Comparison of ENCODE assay signal across 22 cellular contexts in genomic region chr13:60347174-60347573, GRCh38.
"Had no signal": no experiment of that assay in that cellular context is flagged by ENCODE, and none has a peak within 500 bp of the region (broad histone marks: within the 10 kb centered on the region; RNA-seq: fewer than 3 reads in every experiment).

No MANE protein-coding gene starts in this region.

- FAIRE-seq: HepG2 had no signal

- H3K4me3 ChIP-seq: PC-9, Peyer's patch, SJCRH30 had no signal

- ATAC-seq: HepG2, Right ventricle myocardium inferior, SK-N-SH treated with all-trans-retinoic acid at 6 μM for 48 hours had no signal

- DNase-seq: IMR-90, Karpas-422, KG1, MM.1S, NCI-H1092 treated with DMSO at 0.1 percent for 48 hours, NCI-H1436, NCI-H1694 treated with DMSO at 0.1 percent for 48 hours, NCI-H1930, NCI-H2171, NCI-H226, NCI-H446, NCI-H510A, NCI-H524 treated with DMSO at 0.1 percent for 48 hours, OCI-M1, PC-9, Peyer's patch, SHP77 treated with DMSO at 0.1 percent for 48 hours, SJCRH30, T-helper 1 cell had no signal
